In genomic region chr4:153025402-153025801, GRCh38 we compare ENCODE assay signal across 30 cellular contexts.
"Had no signal": no experiment of that assay in that cellular context is flagged by ENCODE, and none has a peak within 500 bp of the region (broad histone marks: within the 10 kb centered on the region; RNA-seq: fewer than 3 reads in every experiment).

No MANE protein-coding gene starts in this region.

- H3K27me3 ChIP-seq: ascending aorta, cardiac muscle cell, neural progenitor cell, suprapubic skin, tibial artery had no signal

- H3K4me2 ChIP-seq: neural progenitor cell had no signal

- H3K4me1 Mint-ChIP-seq: natural killer cell had no signal

- ATAC-seq: activated CD4-positive, CD25-positive, alpha-beta regulatory T cell treated with anti-CD3 and anti-CD28 coated beads, Interleukin-2, amount 50 U/mL, for 24 hours; effector memory CD8-positive, alpha-beta T cell; esophagus mucosa; natural killer cell had no signal

- H3K9ac ChIP-seq: neural progenitor cell had no signal

- H3K27me3 Mint-ChIP-seq: activated T-cell treated with anti-CD3 and anti-CD28 coated beads, Interleukin-2, amount 50 U/mL, for 24 hours had no signal

- H3K27ac Mint-ChIP-seq: activated naive CD4-positive, alpha-beta T cell treated with anti-CD3 and anti-CD28 coated beads, Interleukin-2, amount 10 ng/mL, durations not matched to agents 7 days and 5 days; activated naive CD8-positive, alpha-beta T cell treated with anti-CD3 and anti-CD28 coated beads, Interleukin-2, amount 10 ng/mL, durations not matched to agents 7 days and 5 days; activated T-cell treated with anti-CD3 and anti-CD28 coated beads, Interleukin-2, amount 50 U/mL, for 24 hours; brain; effector memory CD8-positive, alpha-beta T cell; mesothelial cell of epicardium; natural killer cell; T-helper 2 cell treated with Interferon-gamma antibody and Interleukin-4, amounts not matched to agents 5 μg/mL and 100 μg/mL, for 36 hours had no signal

- H3K4me3 ChIP-seq: ascending aorta, cardiac muscle cell, left ventricle myocardium inferior, neural progenitor cell, spleen, suprapubic skin, tibial artery had no signal

- H3K27ac ChIP-seq: ascending aorta, cardiac muscle cell, left ventricle myocardium inferior, neural progenitor cell, spleen, suprapubic skin, tibial artery, WERI-Rb-1 had no signal

- H3K36me3 ChIP-seq: ascending aorta, cardiac muscle cell, left ventricle myocardium inferior, neural progenitor cell, spleen, suprapubic skin, tibial artery, WERI-Rb-1 had no signal

- H3K4me3 Mint-ChIP-seq: activated naive CD4-positive, alpha-beta T cell treated with anti-CD3 and anti-CD28 coated beads, Interleukin-2, amount 10 ng/mL, durations not matched to agents 7 days and 5 days; activated naive CD8-positive, alpha-beta T cell treated with anti-CD3 and anti-CD28 coated beads, Interleukin-2, amount 10 ng/mL, durations not matched to agents 7 days and 5 days; activated T-cell treated with anti-CD3 and anti-CD28 coated beads, Interleukin-2, amount 50 U/mL, for 24 hours; brain; effector memory CD8-positive, alpha-beta T cell; mesothelial cell of epicardium; natural killer cell; neural progenitor cell; T-helper 2 cell treated with Interferon-gamma antibody and Interleukin-4, amounts not matched to agents 5 μg/mL and 100 μg/mL, for 36 hours had no signal

- DNase-seq: activated CD4-positive, alpha-beta T cell treated with anti-CD3 and anti-CD28 coated beads for 48 hours; activated CD4-positive, alpha-beta T cell treated with anti-CD3 and anti-CD28 coated beads, Interleukin-2, amount 50 U/mL, for 48 hours; activated CD8-positive, alpha-beta memory T cell treated with anti-CD3 and anti-CD28 coated beads, Interleukin-2, amount 50 U/mL, for 48 hours; activated gamma-delta T cell; activated naive CD4-positive, alpha-beta T cell treated with anti-CD3 and anti-CD28 coated beads, Interleukin-2, amount 10 ng/mL, durations not matched to agents 7 days and 5 days; activated naive CD8-positive, alpha-beta T cell treated with anti-CD3 and anti-CD28 coated beads, Interleukin-2, amount 10 ng/mL, durations not matched to agents 7 days and 5 days; activated T-cell treated with anti-CD3 and anti-CD28 coated beads, Interleukin-2, amount 50 U/mL, for 24 hours; cortex of kidney; effector memory CD8-positive, alpha-beta T cell; foreskin fibroblast; head of caudate nucleus; hypothalamus; left ventricle myocardium inferior; natural killer cell; occipital lobe; right cardiac atrium; spleen; stimulated activated naive CD4-positive, alpha-beta T cell; T-helper 1 cell; tibial artery; WERI-Rb-1 had no signal

- H3K36me3 Mint-ChIP-seq: activated naive CD4-positive, alpha-beta T cell treated with anti-CD3 and anti-CD28 coated beads, Interleukin-2, amount 10 ng/mL, durations not matched to agents 7 days and 5 days; activated naive CD8-positive, alpha-beta T cell treated with anti-CD3 and anti-CD28 coated beads, Interleukin-2, amount 10 ng/mL, durations not matched to agents 7 days and 5 days; brain; mesothelial cell of epicardium; neural progenitor cell had no signal

- H2AFZ ChIP-seq: neural progenitor cell had no signal

- H3K4me1 ChIP-seq: ascending aorta, left ventricle myocardium inferior, spleen, tibial artery had no signal
